In the genomic region with DNA sequence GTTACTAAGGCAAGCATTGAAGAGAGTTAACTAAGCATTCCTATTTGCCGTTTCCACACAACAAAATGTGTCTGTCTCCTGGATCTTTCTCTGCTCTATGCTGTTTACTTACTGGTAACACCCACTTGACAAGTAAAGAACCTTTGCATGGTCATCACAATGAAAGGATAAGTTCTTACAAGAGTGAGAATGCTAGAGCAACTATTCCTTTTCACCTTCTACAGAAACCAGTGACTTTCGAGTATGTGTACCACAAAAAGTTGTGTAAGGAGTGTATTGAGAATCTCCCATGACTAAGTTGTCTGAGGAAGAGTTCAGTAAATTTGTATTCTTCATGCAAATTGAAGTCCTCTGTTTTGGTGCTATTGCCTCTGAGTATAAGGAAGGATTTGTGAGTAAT, we compare ENCODE assay signal across 10 cellular contexts. TPM values are rescaled to one million over a fixed set of nuclear protein-coding genes. Genes with fewer than 3 reads are reported as not detected.
A peak's percentile ranks its signal among the peaks of the same experiment; 100 is the strongest.
DNase-seq lines count a peak whose midpoint lies in the region; ATAC-seq and TF ChIP-seq lines count a peak whose summit lies in the region.
"Had no signal": no experiment of that assay in that cellular context is flagged by ENCODE, and none has a peak within 500 bp of the region (broad histone marks: within the 10 kb centered on the region; RNA-seq: fewer than 3 reads in every experiment).

No MANE protein-coding gene starts in this region.

- H3K4me1 Mint-ChIP-seq in activated naive CD4-positive, alpha-beta T cell treated with anti-CD3 and anti-CD28 coated beads, Interleukin-2, amount 10 ng/mL, durations not matched to agents 7 days and 5 days, result peaks cover 90% of the 10 kb centered on the region
- peaks cover 65% of the 10 kb centered on the region for H3K4me1 Mint-ChIP-seq in activated naive CD4-positive, alpha-beta T cell treated with anti-CD3 and anti-CD28 coated beads for 36 hours (ENCODE audit: low read depth)

- H3K27me3 Mint-ChIP-seq in activated naive CD4-positive, alpha-beta T cell treated with anti-CD3 and anti-CD28 coated beads, Interleukin-2, amount 10 ng/mL, durations not matched to agents 7 days and 5 days, result no peaks in the 10 kb centered on the region
- H3K27me3 Mint-ChIP-seq in activated naive CD4-positive, alpha-beta T cell treated with anti-CD3 and anti-CD28 coated beads for 36 hours (ENCODE audit: low read depth), result no peaks in the 10 kb centered on the region
- H3K27me3 Mint-ChIP-seq: activated B cell treated with CpG ODN at 0.5 μM for 24 hours had no signal

- CTCF ChIA-PET in activated naive CD4-positive, alpha-beta T cell treated with anti-CD3 and anti-CD28 coated beads, Interleukin-2, amount 10 ng/mL, durations not matched to agents 7 days and 5 days (lab: Charles Lee), result interaction anchor here (1.8 kb wide), 1 partner anchor 175 kb away, joined by 5 read pairs; no protein-coding TSS in a partner anchor
- CTCF ChIA-PET in activated naive CD4-positive, alpha-beta T cell treated with anti-CD3 and anti-CD28 coated beads for 36 hours (lab: Charles Lee), result interaction anchor here (1.8 kb wide), 1 partner anchor 13 kb away, joined by 4 read pairs; no protein-coding TSS in a partner anchor

- H4K20me1 ChIP-seq in MM.1S (ENCODE audit: insufficient read depth, low read length), result peaks cover 15% of the 10 kb centered on the region; the same call in 1 of the 2 replicates

- no peak for DNase-seq in activated naive CD4-positive, alpha-beta T cell treated with anti-CD3 and anti-CD28 coated beads, Interleukin-2, amount 10 ng/mL, durations not matched to agents 7 days and 5 days
- DNase-seq in activated naive CD4-positive, alpha-beta T cell treated with anti-CD3 and anti-CD28 coated beads for 36 hours, result no peak
- DNase-seq in MM.1S (peak; percentile 83), epithelial cell of prostate (ENCODE audit: low read depth, low spot score) (no peak), stomach (no peak), ACHN (no peak), adrenal gland (no peak), heart right ventricle (no peak)
- DNase-seq: activated B cell treated with CpG ODN at 0.5 μM for 24 hours, NCI-H1694 had no signal

- intact Hi-C loops in activated naive CD4-positive, alpha-beta T cell treated with anti-CD3 and anti-CD28 coated beads for 36 hours (cut with micrococcal nuclease), result loop anchor here (1.0 kb wide), 1 partner anchor 8 kb away; no protein-coding TSS in a partner anchor
- intact Hi-C loops in stomach (cut with DNase I; ENCODE audit: low total_unique reads) (no loop called here), adrenal gland (cut with DNase I) (no loop called here), heart right ventricle (cut with DNase I) (no loop called here)

- H2AFZ ChIP-seq in MM.1S (ENCODE audit: low read length), result no peak overlapping the region

- TF ChIP-seq POLR2A in stomach (IDR thresholded peaks at IDR 0.05) (no peak), adrenal gland (IDR thresholded peaks at IDR 0.05) (no peak)

- ATAC-seq in heart right ventricle, result no peak

- no peaks in the 10 kb centered on the region for H3K9me2 ChIP-seq in MM.1S (replicated peaks; ENCODE audit: insufficient read depth, low read length)

- TF ChIP-seq EP300 in stomach (IDR thresholded peaks at IDR 0.05), result no peak

- H3K79me2 ChIP-seq in MM.1S (ENCODE audit: low read length), result peaks cover 89% of the 10 kb centered on the region

- H3K9ac ChIP-seq in MM.1S (ENCODE audit: low read length), result peak overlapping the region; percentile 61

- TF ChIP-seq CTCF in MM.1S (IDR thresholded peaks at IDR 0.05; ENCODE audit: low read length), result no peak
- no peak for TF ChIP-seq CTCF in stomach (IDR thresholded peaks at IDR 0.05)
- TF ChIP-seq CTCF in adrenal gland (IDR thresholded peaks at IDR 0.05), result no peak
- TF ChIP-seq CTCF in heart right ventricle (IDR thresholded peaks at IDR 0.05), result no peak

- H3K27ac ChIP-seq in MM.1S (ENCODE audit: low read length) (peak overlapping the region; percentile 81), epithelial cell of prostate (peak overlapping the region; percentile 51), stomach (peak overlapping the region in 3 of 5 donors; percentile 3 to 40 (median 23)), adrenal gland (no peak overlapping the region), heart right ventricle (peak overlapping the region in 1 of 10 donors; percentile 63)

- H3K9me3 ChIP-seq in MM.1S (replicated peaks; ENCODE audit: insufficient read depth, low read length) (no peaks in the 10 kb centered on the region), stomach (no peaks in the 10 kb centered on the region), adrenal gland (replicated peaks in 1 of 3) (no peaks in the 10 kb centered on the region), heart right ventricle (no peaks in the 10 kb centered on the region)

- peak overlapping the region; percentile 77 for H3K27ac Mint-ChIP-seq in activated naive CD4-positive, alpha-beta T cell treated with anti-CD3 and anti-CD28 coated beads, Interleukin-2, amount 10 ng/mL, durations not matched to agents 7 days and 5 days
- H3K27ac Mint-ChIP-seq in activated naive CD4-positive, alpha-beta T cell treated with anti-CD3 and anti-CD28 coated beads for 36 hours, result no peak overlapping the region
- H3K27ac Mint-ChIP-seq: activated B cell treated with CpG ODN at 0.5 μM for 24 hours had no signal

- WGBS in stomach, 5 donors, result 44 to 66% (median 55%) methylated on average over 2 of the region's 2 CpGs
- 77 to 96% (median 87%) methylated on average over 2 of the region's 2 CpGs for WGBS in adrenal gland, 4 donors
- WGBS in heart right ventricle, 2 donors, result 59 to 81% methylated on average over 2 of the region's 2 CpGs

- no peaks in the 10 kb centered on the region for H3K27me3 ChIP-seq in MM.1S (replicated peaks; ENCODE audit: insufficient read depth, low read length)
- no peaks in the 10 kb centered on the region for H3K27me3 ChIP-seq in stomach
- no peaks in the 10 kb centered on the region for H3K27me3 ChIP-seq in adrenal gland
- H3K27me3 ChIP-seq in heart right ventricle, result no peaks in the 10 kb centered on the region

- peaks cover 14% of the 10 kb centered on the region; the same call in 1 of the 2 replicates for H3K36me3 ChIP-seq in MM.1S (replicated peaks; ENCODE audit: insufficient read depth, low read length)
- peaks cover 0 to 11% (median 0%) of the 10 kb centered on the region in 4 donors for H3K36me3 ChIP-seq in stomach
- H3K36me3 ChIP-seq in adrenal gland (replicated peaks in 1 of 2), result no peaks in the 10 kb centered on the region
- H3K36me3 ChIP-seq in heart right ventricle, result peaks cover 0 to 17% (median 0%) of the 10 kb centered on the region in 9 donors

- in situ Hi-C loops in ACHN (cut with HindIII; ENCODE audit: low pct_ligation_motif_present, low pct_unique_long_range_greater_than_20kb, low sequenced_read_pairs), result no loop called here

- peak overlapping the region; percentile 42 for H3K4me3 Mint-ChIP-seq in activated naive CD4-positive, alpha-beta T cell treated with anti-CD3 and anti-CD28 coated beads, Interleukin-2, amount 10 ng/mL, durations not matched to agents 7 days and 5 days
- H3K4me3 Mint-ChIP-seq in activated naive CD4-positive, alpha-beta T cell treated with anti-CD3 and anti-CD28 coated beads for 36 hours, result no peak overlapping the region
- H3K4me3 Mint-ChIP-seq: activated B cell treated with CpG ODN at 0.5 μM for 24 hours had no signal

- H3K36me3 Mint-ChIP-seq in activated naive CD4-positive, alpha-beta T cell treated with anti-CD3 and anti-CD28 coated beads, Interleukin-2, amount 10 ng/mL, durations not matched to agents 7 days and 5 days, result peaks cover 65% of the 10 kb centered on the region
- peaks cover 22% of the 10 kb centered on the region for H3K36me3 Mint-ChIP-seq in activated naive CD4-positive, alpha-beta T cell treated with anti-CD3 and anti-CD28 coated beads for 36 hours (ENCODE audit: low read depth)

- peaks cover 42% of the 10 kb centered on the region for H3F3A ChIP-seq in MM.1S (ENCODE audit: insufficient read depth, low read length)

- H3K4me1 ChIP-seq in MM.1S (ENCODE audit: low read length), result peaks cover 91% of the 10 kb centered on the region
- peaks cover 50 to 98% (median 80%) of the 10 kb centered on the region in 4 donors for H3K4me1 ChIP-seq in stomach
- H3K4me1 ChIP-seq in adrenal gland (replicated peaks in 1 of 2), result peaks cover 10 to 86% of the 10 kb centered on the region in 2 donors
- H3K4me1 ChIP-seq in heart right ventricle, result peaks cover 12 to 100% (median 91%) of the 10 kb centered on the region in 9 donors

- peak overlapping the region; percentile 73 for H3K4me2 ChIP-seq in MM.1S (ENCODE audit: low read depth, low read length)

- peak overlapping the region; percentile 5 for H3K4me3 ChIP-seq in MM.1S (ENCODE audit: low read length)
- H3K4me3 ChIP-seq in stomach, result no peak overlapping the region
- no peak overlapping the region for H3K4me3 ChIP-seq in adrenal gland
- H3K4me3 ChIP-seq in heart right ventricle, result no peak overlapping the region

- no peaks in the 10 kb centered on the region for H3K9me3 Mint-ChIP-seq in activated naive CD4-positive, alpha-beta T cell treated with anti-CD3 and anti-CD28 coated beads, Interleukin-2, amount 10 ng/mL, durations not matched to agents 7 days and 5 days
- no peaks in the 10 kb centered on the region for H3K9me3 Mint-ChIP-seq in activated naive CD4-positive, alpha-beta T cell treated with anti-CD3 and anti-CD28 coated beads for 36 hours
- H3K9me3 Mint-ChIP-seq: activated B cell treated with CpG ODN at 0.5 μM for 24 hours had no signal

RNA-seq across cellular contexts. Expression of a gene that starts 10.8 kb away (rescaled TPM):
- 10 to 100 TPM; 15.7 to 17.1 TPM for total RNA-seq in activated naive CD4-positive, alpha-beta T cell treated with anti-CD3 and anti-CD28 coated beads for 36 hours
- 10 to 100 TPM in 4 of 5 donors, 1 to 10 TPM in 1; 7.2 to 73.4 (median 40.6) TPM for total RNA-seq in stomach
- polyA plus RNA-seq in stomach, result 10 to 100 TPM in 1 of 3 donors, 1 to 10 TPM in 2; 7.8 to 20.2 (median 9.5) TPM
- total RNA-seq in adrenal gland, result 10 to 100 TPM; 15.8 to 75.5 (median 21.8) TPM
- polyA plus RNA-seq in adrenal gland, result 10 to 100 TPM in 2 of 3 donors, 1 to 10 TPM in 1; 9.5 to 14.6 (median 10.9) TPM
- total RNA-seq in heart right ventricle, result 10 to 100 TPM; 19.8 to 74.6 (median 23.9) TPM
- 10 to 100 TPM; 13.8 to 18.7 TPM for polyA plus RNA-seq in heart right ventricle

Comparison
In these comparisons a context has a peak if more than half of its experiments do, and no peak if none do; other contexts are left out.
1. H3K27ac ChIP-seq: peak in MM.1S (single experiment), epithelial cell of prostate (single experiment) and stomach (3 of 5); none in adrenal gland (0 of 5).